ENCODE assay signal across 27 cellular contexts in the genomic region with DNA sequence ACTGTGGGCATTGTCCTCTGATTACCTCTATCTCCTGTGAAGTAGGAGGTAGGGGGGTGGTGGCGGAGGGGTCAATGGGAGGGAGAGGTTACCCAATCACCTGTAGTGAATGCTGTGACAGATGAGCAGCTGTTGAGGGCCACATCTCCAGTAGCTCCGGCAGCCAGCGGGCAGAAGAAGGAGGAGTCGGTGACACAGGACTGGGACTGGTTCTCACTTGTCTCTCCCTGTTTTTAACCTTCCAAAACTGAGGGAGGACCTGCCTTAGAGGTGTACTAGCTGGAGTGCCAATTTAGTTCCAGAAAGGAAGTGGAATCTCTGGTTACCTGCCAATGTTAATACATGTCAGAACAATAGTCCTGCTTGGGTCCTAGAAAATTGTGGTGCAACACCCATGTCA. TPM values are rescaled to one million over a fixed set of nuclear protein-coding genes. Genes with fewer than 3 reads are reported as not detected.
A peak's percentile ranks its signal among the peaks of the same experiment; 100 is the strongest.
DNase-seq lines count a peak whose midpoint lies in the region; ATAC-seq, FAIRE-seq and TF ChIP-seq lines count a peak whose summit lies in the region.
"Had no signal": no experiment of that assay in that cellular context is flagged by ENCODE, and none has a peak within 500 bp of the region (broad histone marks: within the 10 kb centered on the region; RNA-seq: fewer than 3 reads in every experiment).

No MANE protein-coding gene starts in this region.

- no peaks in the 10 kb centered on the region for H3K9me3 Mint-ChIP-seq in progenitor cell of endocrine pancreas (ENCODE audit: low read depth)
- H3K9me3 Mint-ChIP-seq: activated CD4-positive, alpha-beta T cell treated with anti-CD3 and anti-CD28 coated beads, Interleukin-2, amount 10 ng/mL, durations not matched to agents 24 days and 14 days; activated T-helper 17 cell treated with anti-CD3 and anti-CD28 coated beads, Interleukin-2, amount 50 U/mL, for 72 hours; stimulated activated memory B cell treated with anti-CD40 and anti-IgM and Interleukin-4, amounts not matched to agents 10 μg/mL and 1 μg/mL and 100 μg/mL, for 72 hours; T-helper 1 cell treated with Interleukin-12 subunit alpha and Interleukin-12 subunit beta and Interleukin-4 antibody, amounts not matched to agents 30 μg/mL and 1 μg/mL, for 36 hours had no signal

- H3K27me3 ChIP-seq in bronchial epithelial cell (ENCODE audit: control insufficient read depth, insufficient read depth, low read length) (no peaks in the 10 kb centered on the region), prostate gland (replicated peaks; ENCODE audit: insufficient read depth) (no peaks in the 10 kb centered on the region), right cardiac atrium (ENCODE audit: control insufficient read depth, insufficient read depth) (no peaks in the 10 kb centered on the region)
- H3K27me3 ChIP-seq: ascending aorta, esophagus squamous epithelium, gastroesophageal sphincter, neutrophil had no signal

- peaks cover 3% of the 10 kb centered on the region for H3K27me3 Mint-ChIP-seq in progenitor cell of endocrine pancreas
- H3K27me3 Mint-ChIP-seq: activated CD4-positive, alpha-beta T cell treated with anti-CD3 and anti-CD28 coated beads, Interleukin-2, amount 10 ng/mL, durations not matched to agents 24 days and 14 days; activated naive CD8-positive, alpha-beta T cell; stimulated activated memory B cell treated with anti-CD40 and anti-IgM and Interleukin-4, amounts not matched to agents 10 μg/mL and 1 μg/mL and 100 μg/mL, for 72 hours had no signal

- TF ChIP-seq CTCF in bronchial epithelial cell (IDR thresholded peaks at IDR 0.05; ENCODE audit: insufficient read depth, low read length, severe bottlenecking) = no peak
- TF ChIP-seq CTCF in prostate gland (IDR thresholded peaks at IDR 0.05) = no peak
- no peak for TF ChIP-seq CTCF in progenitor cell of endocrine pancreas (IDR thresholded peaks at IDR 0.05; ENCODE audit: unreplicated experiment)

- intact Hi-C loops in prostate gland (cut with DNase I) = no loop called here
- intact Hi-C loops in right cardiac atrium (cut with DNase I) = no loop called here

- DNase-seq in NCI-H1105 treated with DMSO at 0.1 percent for 48 hours (lab: John Stamatoyannopoulos, UW) = peak; percentile 51
- peak; percentile 26 for DNase-seq in NCI-H510A (lab: John Stamatoyannopoulos, UW)
- peak; percentile 89 for DNase-seq in bronchial epithelial cell (ENCODE audit: low read depth)
- DNase-seq in prostate gland (ENCODE audit: low spot score) = peak; percentile 79
- DNase-seq in progenitor cell of endocrine pancreas (ENCODE audit: low spot score, unreplicated experiment) = no peak
- no peak for DNase-seq in right cardiac atrium
- DNase-seq in DMS114 treated with DMSO at 0.1 percent for 48 hours (lab: John Stamatoyannopoulos, UW; ENCODE audit: unreplicated experiment) = no peak
- DNase-seq: activated CD4-positive, alpha-beta T cell treated with anti-CD3 and anti-CD28 coated beads, Interleukin-2, amount 10 ng/mL, durations not matched to agents 24 days and 14 days; AML-193; cerebellar nuclear complex; effector CD8-positive, alpha-beta T cell; esophagus squamous epithelium; islet precursor cell; NCI-H1092 treated with DMSO at 0.1 percent for 48 hours; NCI-H345; small intestine; stimulated activated CD4-positive, alpha-beta T cell treated with anti-CD3 and anti-CD28 coated beads, Interleukin-2, amount 100 ng/mL, for 24 hours had no signal

- H3K27ac Mint-ChIP-seq in progenitor cell of endocrine pancreas = no peak overlapping the region
- H3K27ac Mint-ChIP-seq: activated CD4-positive, alpha-beta T cell treated with anti-CD3 and anti-CD28 coated beads, Interleukin-2, amount 10 ng/mL, durations not matched to agents 24 days and 14 days; activated naive CD8-positive, alpha-beta T cell; activated T-helper 17 cell treated with anti-CD3 and anti-CD28 coated beads, Interleukin-2, amount 50 U/mL, for 72 hours; stimulated activated memory B cell treated with anti-CD40 and anti-IgM and Interleukin-4, amounts not matched to agents 10 μg/mL and 1 μg/mL and 100 μg/mL, for 72 hours; T-helper 1 cell treated with Interleukin-12 subunit alpha and Interleukin-12 subunit beta and Interleukin-4 antibody, amounts not matched to agents 30 μg/mL and 1 μg/mL, for 36 hours had no signal

- TF ChIP-seq POLR2A in prostate gland (IDR thresholded peaks at IDR 0.05) = no peak

- H3K9me3 ChIP-seq in prostate gland = no peaks in the 10 kb centered on the region
- no peaks in the 10 kb centered on the region for H3K9me3 ChIP-seq in right cardiac atrium (ENCODE audit: control insufficient read depth, low read length)
- H3K9me3 ChIP-seq: ascending aorta, esophagus squamous epithelium, gastroesophageal sphincter, neutrophil had no signal

- 61% methylated on average over 4 of the region's 4 CpGs for WGBS in prostate gland
- 94% methylated on average over 4 of the region's 4 CpGs for WGBS in right cardiac atrium

- H3K4me3 Mint-ChIP-seq in progenitor cell of endocrine pancreas (ENCODE audit: low read depth) = no peak overlapping the region
- H3K4me3 Mint-ChIP-seq: activated CD4-positive, alpha-beta T cell treated with anti-CD3 and anti-CD28 coated beads, Interleukin-2, amount 10 ng/mL, durations not matched to agents 24 days and 14 days; activated naive CD8-positive, alpha-beta T cell; activated T-helper 17 cell treated with anti-CD3 and anti-CD28 coated beads, Interleukin-2, amount 50 U/mL, for 72 hours; stimulated activated memory B cell treated with anti-CD40 and anti-IgM and Interleukin-4, amounts not matched to agents 10 μg/mL and 1 μg/mL and 100 μg/mL, for 72 hours; T-helper 1 cell treated with Interleukin-12 subunit alpha and Interleukin-12 subunit beta and Interleukin-4 antibody, amounts not matched to agents 30 μg/mL and 1 μg/mL, for 36 hours had no signal

- H3K36me3 Mint-ChIP-seq in progenitor cell of endocrine pancreas (ENCODE audit: insufficient read depth) = no peaks in the 10 kb centered on the region
- H3K36me3 Mint-ChIP-seq: activated naive CD8-positive, alpha-beta T cell; stimulated activated memory B cell treated with anti-CD40 and anti-IgM and Interleukin-4, amounts not matched to agents 10 μg/mL and 1 μg/mL and 100 μg/mL, for 72 hours had no signal

- H3K4me3 ChIP-seq in bronchial epithelial cell (ENCODE audit: low read depth, low read length) (no peak overlapping the region), prostate gland (no peak overlapping the region), right cardiac atrium (ENCODE audit: low read length) (no peak overlapping the region)
- H3K4me3 ChIP-seq: ascending aorta, esophagus squamous epithelium, gastroesophageal sphincter, lung had no signal

- no peak for ATAC-seq in right cardiac atrium
- ATAC-seq: activated T-helper 17 cell treated with anti-CD3 and anti-CD28 coated beads, Interleukin-2, amount 50 U/mL, for 72 hours; gastroesophageal sphincter; stimulated activated memory B cell treated with anti-CD40 and anti-IgM and Interleukin-4, amounts not matched to agents 10 μg/mL and 1 μg/mL and 100 μg/mL, for 72 hours had no signal

- H3K36me3 ChIP-seq in bronchial epithelial cell (ENCODE audit: control insufficient read depth, insufficient read depth, low read length) = no peaks in the 10 kb centered on the region
- no peaks in the 10 kb centered on the region for H3K36me3 ChIP-seq in prostate gland
- H3K36me3 ChIP-seq: ascending aorta, esophagus squamous epithelium, gastroesophageal sphincter, neutrophil had no signal

- no peak overlapping the region for H3K27ac ChIP-seq in prostate gland
- H3K27ac ChIP-seq in right cardiac atrium (ENCODE audit: low read length) = no peak overlapping the region
- H3K27ac ChIP-seq: ascending aorta, esophagus squamous epithelium, gastroesophageal sphincter, neutrophil had no signal

- no peaks in the 10 kb centered on the region for H3K4me1 Mint-ChIP-seq in progenitor cell of endocrine pancreas (ENCODE audit: low read depth)
- H3K4me1 Mint-ChIP-seq: activated CD4-positive, alpha-beta T cell treated with anti-CD3 and anti-CD28 coated beads, Interleukin-2, amount 10 ng/mL, durations not matched to agents 24 days and 14 days; activated T-helper 17 cell treated with anti-CD3 and anti-CD28 coated beads, Interleukin-2, amount 50 U/mL, for 72 hours; stimulated activated memory B cell treated with anti-CD40 and anti-IgM and Interleukin-4, amounts not matched to agents 10 μg/mL and 1 μg/mL and 100 μg/mL, for 72 hours had no signal

- H3K4me1 ChIP-seq in prostate gland (replicated peaks) (peaks cover 3% of the 10 kb centered on the region), right cardiac atrium (ENCODE audit: control insufficient read depth, insufficient read depth, low read length) (no peaks in the 10 kb centered on the region)
- H3K4me1 ChIP-seq: ascending aorta, gastroesophageal sphincter had no signal

- peak; percentile 97 for FAIRE-seq in bronchial epithelial cell (lab: Jason Lieb, UNC)
- FAIRE-seq: GM12891, RCC 7860, small intestine had no signal

RNA-seq across cellular contexts. Expression of gene ENAH, which starts 56.2 kb away (rescaled TPM):
- total RNA-seq in bronchial epithelial cell (50.0 and 101 TPM in 2 replicates), prostate gland (10 to 100 TPM; 36.4 to 93.6 TPM), progenitor cell of endocrine pancreas (213 and 217 TPM in 2 replicates), right cardiac atrium (100 to 1,000 TPM in 3 of 4 donors, 10 to 100 TPM in 1; 99.0 to 132 (median 115) TPM)
- 29.8 TPM for polyA plus RNA-seq in right cardiac atrium

Comparison
In these comparisons a context has a peak if more than half of its experiments do, and no peak if none do; other contexts are left out.
1. DNase-seq: peak in NCI-H1105 treated with DMSO at 0.1 percent for 48 hours (single experiment), NCI-H510A (single experiment), bronchial epithelial cell (single experiment) and prostate gland (single experiment); none in progenitor cell of endocrine pancreas (single experiment), right cardiac atrium (0 of 3) and DMS114 treated with DMSO at 0.1 percent for 48 hours (single experiment).